Comparison of ENCODE assay signal across 1 cellular context in genomic region chr2:238069021-238069709, GRCh38.
TF ChIP-seq lines count a peak whose summit lies in the region.

No MANE protein-coding gene starts in this region.

TF ChIP-seq in HepG2, 621 proteins besides CTCF, POLR2A, EP300 and RAD21:
- TF ChIP-seq REL (CRISPR knock-in tag; conservative IDR thresholded peaks at IDR 0.05) (no peak), AGO2 (optimal IDR thresholded peaks at IDR 0.05; ENCODE audit: low read depth, low read length) (peak; percentile 27), ZNF768 (CRISPR knock-in tag; IDR thresholded peaks at IDR 0.05) (0 out of 2 replicates have a peak, but pooled peaks have one; percentile 14)
